ENCODE assay signal across 11 cellular contexts in genomic region chr10:125903135-125903640, GRCh38. TPM values are rescaled to one million over a fixed set of nuclear protein-coding genes. Genes with fewer than 3 reads are reported as not detected.
A peak's percentile ranks its signal among the peaks of the same experiment; 100 is the strongest.
DNase-seq lines count a peak whose midpoint lies in the region; ATAC-seq, FAIRE-seq and TF ChIP-seq lines count a peak whose summit lies in the region.
"Not testable (repeated sequence)": the region's sequence is repeated elsewhere in the genome, so short reads cannot be mapped to it uniquely, and the experiment has no call there.
"Had no signal": no experiment of that assay in that cellular context is flagged by ENCODE, and none has a peak within 500 bp of the region (broad histone marks: within the 10 kb centered on the region; RNA-seq: fewer than 3 reads in every experiment).

No MANE protein-coding gene starts in this region.

- H3K4me3 Mint-ChIP-seq in astrocyte (ENCODE audit: unreplicated experiment), result not testable (repeated sequence)

- H3F3A ChIP-seq in PC-9 (ENCODE audit: insufficient read depth, low read depth); smooth muscle cell (ENCODE audit: low read depth): not testable (repeated sequence)

- H3K9me3 Mint-ChIP-seq in astrocyte (ENCODE audit: unreplicated experiment), result not testable (repeated sequence)

- intact Hi-C loops in PC-9 (cut with micrococcal nuclease; ENCODE audit: unreplicated experiment), result not testable (repeated sequence)

- peaks cover 18% of the 10 kb centered on the region for H3K4me1 Mint-ChIP-seq in astrocyte (ENCODE audit: low read depth, unreplicated experiment)

- H3K4me1 ChIP-seq in PC-9 (replicated peaks; ENCODE audit: insufficient read depth) (peaks cover 43% of the 10 kb centered on the region), foreskin keratinocyte (peaks cover 16% of the 10 kb centered on the region)
- H3K4me1 ChIP-seq in astrocyte (ENCODE audit: insufficient read depth, low read length); mesenchymal stem cell (ENCODE audit: control insufficient read depth, insufficient read depth, low read depth, low read length); smooth muscle cell (ENCODE audit: low read depth): not testable (repeated sequence)

- not testable (repeated sequence) for H3K9ac ChIP-seq in astrocyte (ENCODE audit: low read length); mesenchymal stem cell (ENCODE audit: low read length); smooth muscle cell (ENCODE audit: low read depth)

- peak overlapping the region; percentile 62 for H3K27ac Mint-ChIP-seq in astrocyte (ENCODE audit: unreplicated experiment)

- not testable (repeated sequence) for ATAC-seq in foreskin keratinocyte

- not testable (repeated sequence) for H3K27me3 ChIP-seq in PC-9 (ENCODE audit: insufficient read depth, low read depth); astrocyte (ENCODE audit: insufficient read depth, low read length); foreskin keratinocyte; mesenchymal stem cell (ENCODE audit: control insufficient read depth in 1 of 2, insufficient read depth in 1 of 2, low read length in 2 of 2); smooth muscle cell (ENCODE audit: low read depth)

- not testable (repeated sequence) for H3K4me3 ChIP-seq in PC-9; astrocyte (ENCODE audit: insufficient read depth, low read depth, low read length); epithelial cell of esophagus (ENCODE audit: low read length); mesenchymal stem cell (ENCODE audit: insufficient read depth in 1 of 2, low read depth in 1 of 2, low read length in 2 of 2); smooth muscle cell

- peak; percentile 33 for FAIRE-seq in HTR-8/SVneo (lab: Jason Lieb, UNC)
- FAIRE-seq in astrocyte (lab: Jason Lieb, UNC), result not testable (repeated sequence)

- not testable (repeated sequence) for H2BK15ac ChIP-seq in mesenchymal stem cell (ENCODE audit: low read depth, poor library complexity, severe bottlenecking)

- H3K79me2 ChIP-seq in PC-9 (ENCODE audit: low read depth); astrocyte (ENCODE audit: insufficient read depth, low read length); smooth muscle cell (ENCODE audit: low read depth): not testable (repeated sequence)

- not testable (repeated sequence) for H4K20me1 ChIP-seq in PC-9 (ENCODE audit: insufficient read depth); astrocyte (ENCODE audit: insufficient read depth, low read length); smooth muscle cell (ENCODE audit: low read depth)

- not testable (repeated sequence) for H3K36me3 Mint-ChIP-seq in astrocyte (ENCODE audit: low read depth, unreplicated experiment)

- not testable (repeated sequence) for H2BK5ac ChIP-seq in mesenchymal stem cell (ENCODE audit: low read depth, low read length, poor library complexity, severe bottlenecking)

- not testable (repeated sequence) for BruUV-seq in PC-9 (replicated peaks; lab: Mats Ljungman, UMichigan)

- not testable (repeated sequence) for H4K8ac ChIP-seq in mesenchymal stem cell (ENCODE audit: low read length)

- H4K91ac ChIP-seq in mesenchymal stem cell (ENCODE audit: low read length), result not testable (repeated sequence)

- H3K9me3 ChIP-seq in PC-9 (ENCODE audit: insufficient read depth, low read depth); astrocyte (ENCODE audit: insufficient read depth, low read depth, low read length); mesenchymal stem cell (ENCODE audit: control insufficient read depth, low read length); smooth muscle cell (replicated peaks; ENCODE audit: low read depth): not testable (repeated sequence)

- H3K4ac ChIP-seq in mesenchymal stem cell (ENCODE audit: low read depth in 1 of 2, low read length in 2 of 2), result not testable (repeated sequence)

- not testable (repeated sequence) for H3K9me2 ChIP-seq in PC-9 (ENCODE audit: insufficient read depth)

- H3K14ac ChIP-seq in mesenchymal stem cell (ENCODE audit: low read length in 2 of 2), result not testable (repeated sequence)

- WGBS in mesenchymal stem cell, result 80% methylated on average over 1 of the region's 3 CpGs
- WGBS in smooth muscle cell (ENCODE audit: low lambda C conversion rate), result 55% methylated on average over 3 of the region's 3 CpGs

- not testable (repeated sequence) for H2BK12ac ChIP-seq in mesenchymal stem cell (ENCODE audit: low read length in 2 of 2)

- TF ChIP-seq CTCF in PC-9 (conservative IDR thresholded peaks at IDR 0.05); astrocyte (IDR thresholded peaks at IDR 0.05; ENCODE audit: insufficient read depth, low read depth, low read length); epithelial cell of esophagus (IDR thresholded peaks at IDR 0.05; ENCODE audit: insufficient read depth, low read depth, low read length, missing control alignments); foreskin keratinocyte (conservative IDR thresholded peaks at IDR 0.05); smooth muscle cell (IDR thresholded peaks at IDR 0.05; ENCODE audit: borderline replicate concordance, insufficient read depth, poor library complexity, severe bottlenecking): not testable (repeated sequence)

- peak overlapping the region; percentile 72 for H3K27ac ChIP-seq in PC-9
- not testable (repeated sequence) for H3K27ac ChIP-seq in astrocyte (ENCODE audit: low read depth, low read length); mesenchymal stem cell (ENCODE audit: low read length, poor library complexity, severe bottlenecking)
- peak overlapping the region; percentile 68 for H3K27ac ChIP-seq in foreskin keratinocyte
- H3K27ac ChIP-seq in smooth muscle cell (ENCODE audit: low read depth), result peak overlapping the region; percentile 79

- H3K27me3 Mint-ChIP-seq in astrocyte (ENCODE audit: low read depth, unreplicated experiment), result not testable (repeated sequence)

- peak overlapping the region; percentile 58 for H3K4me2 ChIP-seq in PC-9
- not testable (repeated sequence) for H3K4me2 ChIP-seq in astrocyte (ENCODE audit: low read length); mesenchymal stem cell (ENCODE audit: low read length, poor library complexity, severe bottlenecking); smooth muscle cell

- not testable (repeated sequence) for H2BK120ac ChIP-seq in mesenchymal stem cell (ENCODE audit: low read depth, low read length)

- H3K18ac ChIP-seq in mesenchymal stem cell (ENCODE audit: low read depth in 1 of 2, low read length in 2 of 2), result not testable (repeated sequence)

- H2AFZ ChIP-seq in PC-9; astrocyte (ENCODE audit: low read depth, low read length); mesenchymal stem cell (ENCODE audit: low read depth, low read length); smooth muscle cell (ENCODE audit: low read depth): not testable (repeated sequence)

- H2AK5ac ChIP-seq in mesenchymal stem cell (ENCODE audit: low read length, severe bottlenecking), result not testable (repeated sequence)

- H3K36me3 ChIP-seq in PC-9 (ENCODE audit: low read depth); astrocyte (ENCODE audit: insufficient read depth, low read length); mesenchymal stem cell (ENCODE audit: control insufficient read depth in 1 of 2, insufficient read depth in 2 of 2, low read depth in 1 of 2, low read length in 2 of 2); smooth muscle cell (ENCODE audit: low read depth): not testable (repeated sequence)

- CTCF ChIA-PET in PC-9 (lab: Charles Lee), result not testable (repeated sequence)

- H3K23ac ChIP-seq in mesenchymal stem cell (ENCODE audit: low read length in 2 of 2), result not testable (repeated sequence)

- POLR2A ChIA-PET in PC-9 (lab: Charles Lee; ENCODE audit: unreplicated experiment), result interaction anchor here (0.6 kb wide), 1 partner anchor 49 kb away, joined by 6 read pairs; no protein-coding TSS in a partner anchor

- peak; percentile 81 for DNase-seq in ELF-1 (ENCODE audit: low read depth, low spot score)
- DNase-seq in HTR-8/SVneo (ENCODE audit: insufficient read length, low spot score); smooth muscle cell (lab: John Stamatoyannopoulos, UW; ENCODE audit: unreplicated experiment): not testable (repeated sequence)
- peak; percentile 63 to 75 for DNase-seq in PC-9
- DNase-seq in astrocyte (ENCODE audit: low read depth), result peak; percentile 58
- DNase-seq in epithelial cell of esophagus (ENCODE audit: low read depth), result peak; percentile 81
- DNase-seq in foreskin keratinocyte, result peak in 1 of 2 donors; percentile 30
- peak; percentile 48 for DNase-seq in mesenchymal stem cell

- not testable (repeated sequence) for H3K79me1 ChIP-seq in mesenchymal stem cell (replicated peaks; ENCODE audit: low read length, poor library complexity, severe bottlenecking)

RNA-seq across cellular contexts. Expression of gene FANK1, which starts 6.8 kb away (rescaled TPM):
- 21.4 and 24.7 TPM in 2 replicates for total RNA-seq in PC-9 (2021)
- 9.7 and 12.1 TPM in 2 replicates for total RNA-seq in astrocyte
- total RNA-seq in foreskin keratinocyte, result 4.1 and 5.8 TPM in 2 replicates
- 3.3 and 5.8 TPM in 2 replicates for polyA plus RNA-seq in foreskin keratinocyte
- polyA plus RNA-seq in mesenchymal stem cell (2013, experiment 1 of 2), result 1.9 TPM
- 1.8 TPM for polyA plus RNA-seq in mesenchymal stem cell (2013, experiment 2 of 2)
- 5.8 and 9.5 TPM in 2 replicates for total RNA-seq in smooth muscle cell
- polyA plus RNA-seq in smooth muscle cell, result 6.6 and 14.8 TPM in 2 replicates
- total RNA-seq: OCI-LY7 had no signal
- polyA plus RNA-seq: CD14-positive monocyte, IgD-negative memory B cell had no signal

RNA-seq across cellular contexts. Expression of gene DHX32, which starts 22.1 kb away (rescaled TPM):
- total RNA-seq in PC-9 (2021), result 50.4 and 51.0 TPM in 2 replicates
- total RNA-seq in astrocyte, result 39.4 and 41.7 TPM in 2 replicates
- 40.0 and 43.1 TPM in 2 replicates for total RNA-seq in foreskin keratinocyte
- polyA plus RNA-seq in foreskin keratinocyte, result 21.3 and 23.8 TPM in 2 replicates
- polyA plus RNA-seq in mesenchymal stem cell (2013, experiment 1 of 2), result 42.4 TPM
- polyA plus RNA-seq in mesenchymal stem cell (2013, experiment 2 of 2), result 40.9 TPM
- 51.2 and 56.1 TPM in 2 replicates for total RNA-seq in smooth muscle cell
- polyA plus RNA-seq in smooth muscle cell, result 31.8 and 39.8 TPM in 2 replicates
